Comparison of ENCODE assay signal across 8 cellular contexts in genomic region chr3:196969660-196970546, GRCh38. TPM values are rescaled to one million over a fixed set of nuclear protein-coding genes. Genes with fewer than 3 reads are reported as not detected.
DNase-seq lines count a peak whose midpoint lies in the region; ATAC-seq lines count a peak whose summit lies in the region.

No MANE protein-coding gene starts in this region.

- ATAC-seq in GM21723 (IDR thresholded peaks at IDR 0.05; ENCODE audit: unreplicated experiment) = peak; percentile 56

- DNase-seq in ELF-1 (ENCODE audit: low read depth, low spot score) (peak; percentile 67), LHCN-M2 (ENCODE audit: low read depth) (peak; percentile 32), T follicular helper cell (ENCODE audit: low read depth) (peak; percentile 49), anterior cingulate cortex (lab: John Stamatoyannopoulos, UW) (peak in 32 of 58 donors; percentile 11 to 55 (median 26)), hippocampal formation (lab: John Stamatoyannopoulos, UW) (peak; percentile 12 to 52), skeletal muscle cell (ENCODE audit: low read depth) (no peak), NCI-H526 treated with DMSO at 0.1 percent for 48 hours (lab: John Stamatoyannopoulos, UW) (no peak)

- peak overlapping the region; percentile 69 for H3K4me3 ChIP-seq in skeletal muscle cell (ENCODE audit: low read depth, low read length)

RNA-seq across cellular contexts. Expression of gene PIGZ, which starts 1.3 kb away (rescaled TPM):
- total RNA-seq in LHCN-M2 (2014; rRNA removed) = 0.38 and 2.4 TPM in 2 replicates
- polyA plus RNA-seq in LHCN-M2 (2012) = 2.5 TPM

RNA-seq across cellular contexts. Expression of gene NCBP2, which starts 27.6 kb away (rescaled TPM):
- 79.4 and 84.8 TPM in 2 replicates for total RNA-seq in LHCN-M2 (2014; rRNA removed)
- polyA plus RNA-seq in LHCN-M2 (2012) = 50.3 TPM

RNA-seq across cellular contexts. Expression of gene MELTF, which starts 59.7 kb away (rescaled TPM):
- total RNA-seq in LHCN-M2 (2014; rRNA removed) = 5.8 and 6.8 TPM in 2 replicates
- polyA plus RNA-seq in LHCN-M2 (2012) = 2.6 TPM

Comparison
In these comparisons a context has a peak if more than half of its experiments do, and no peak if none do; other contexts are left out.
1. DNase-seq: peak in ELF-1 (single experiment), LHCN-M2 (single experiment), T follicular helper cell (single experiment), anterior cingulate cortex (32 of 58) and hippocampal formation (2 of 2); none in skeletal muscle cell (single experiment) and NCI-H526 treated with DMSO at 0.1 percent for 48 hours (single experiment).